In genomic region chr9:123473226-123473625, GRCh38 we compare ENCODE assay signal across 16 cellular contexts.
DNase-seq lines count a peak whose midpoint lies in the region; ATAC-seq and TF ChIP-seq lines count a peak whose summit lies in the region.
"Had no signal": no experiment of that assay in that cellular context is flagged by ENCODE, and none has a peak within 500 bp of the region (broad histone marks: within the 10 kb centered on the region; RNA-seq: fewer than 3 reads in every experiment).

No MANE protein-coding gene starts in this region.

- H3K4me3 Mint-ChIP-seq in stimulated activated memory B cell treated with anti-CD40 and anti-IgM and Interleukin-4, amounts not matched to agents 10 μg/mL and 1 μg/mL and 100 μg/mL, for 72 hours: no peak overlapping the region
- H3K4me3 Mint-ChIP-seq: T-helper 2 cell treated with Interferon-gamma antibody and Interleukin-4, amounts not matched to agents 5 μg/mL and 100 μg/mL, for 36 hours had no signal

- intact Hi-C loops in Right ventricle myocardium inferior (cut with DNase I) (no loop called here), cardiac septum (cut with DNase I) (no loop called here)

- H3K27me3 Mint-ChIP-seq in stimulated activated memory B cell treated with anti-CD40 and anti-IgM and Interleukin-4, amounts not matched to agents 10 μg/mL and 1 μg/mL and 100 μg/mL, for 72 hours: no peaks in the 10 kb centered on the region

- H3K4me1 Mint-ChIP-seq in stimulated activated memory B cell treated with anti-CD40 and anti-IgM and Interleukin-4, amounts not matched to agents 10 μg/mL and 1 μg/mL and 100 μg/mL, for 72 hours: peaks cover 21% of the 10 kb centered on the region

- ATAC-seq in Right ventricle myocardium inferior: peak; percentile 30
- peak; percentile 20 for ATAC-seq in stimulated activated memory B cell treated with anti-CD40 and anti-IgM and Interleukin-4, amounts not matched to agents 10 μg/mL and 1 μg/mL and 100 μg/mL, for 72 hours

- H3K27ac Mint-ChIP-seq in stimulated activated memory B cell treated with anti-CD40 and anti-IgM and Interleukin-4, amounts not matched to agents 10 μg/mL and 1 μg/mL and 100 μg/mL, for 72 hours: no peak overlapping the region
- H3K27ac Mint-ChIP-seq: T-helper 2 cell treated with Interferon-gamma antibody and Interleukin-4, amounts not matched to agents 5 μg/mL and 100 μg/mL, for 36 hours had no signal

- no peak for TF ChIP-seq CTCF in foreskin fibroblast (IDR thresholded peaks at IDR 0.05; ENCODE audit: low read depth, low read length)

- no peaks in the 10 kb centered on the region for H3K9me3 Mint-ChIP-seq in stimulated activated memory B cell treated with anti-CD40 and anti-IgM and Interleukin-4, amounts not matched to agents 10 μg/mL and 1 μg/mL and 100 μg/mL, for 72 hours
- H3K9me3 Mint-ChIP-seq: T-helper 2 cell treated with Interferon-gamma antibody and Interleukin-4, amounts not matched to agents 5 μg/mL and 100 μg/mL, for 36 hours had no signal

- no peaks in the 10 kb centered on the region for H3K36me3 Mint-ChIP-seq in stimulated activated memory B cell treated with anti-CD40 and anti-IgM and Interleukin-4, amounts not matched to agents 10 μg/mL and 1 μg/mL and 100 μg/mL, for 72 hours

- DNase-seq in Right ventricle myocardium inferior (ENCODE audit: missing footprints) (no peak), cardiac septum (ENCODE audit: low spot score) (no peak), NCI-H524 (lab: John Stamatoyannopoulos, UW) (peak; percentile 97 to 99), foreskin fibroblast (peak; percentile 4 to 57), NCI-H128 (lab: John Stamatoyannopoulos, UW; ENCODE audit: unreplicated experiment) (no peak), T-helper 1 cell (no peak)
- DNase-seq in activated naive CD4-positive, alpha-beta T cell treated with Interleukin-2 at 50 U/mL for 16 hours: no peak
- DNase-seq: ACHN; activated CD4-positive, alpha-beta T cell treated with anti-CD3 and anti-CD28 coated beads, Interleukin-2, amount 50 U/mL, for 4 hours; DND-41; NCI-H510A treated with DMSO at 0.1 percent for 48 hours; ovary; stimulated activated CD4-positive, alpha-beta T cell treated with anti-CD3 and anti-CD28 coated beads, Interleukin-12 subunit alpha, Interleukin-12 subunit beta, amount 100 ng/mL, for 4 hours had no signal

- H3K4me3 ChIP-seq in foreskin fibroblast (ENCODE audit: low read depth in 1 of 2, low read length in 2 of 2): no peak overlapping the region
- H3K4me3 ChIP-seq: ovary, thoracic aorta had no signal

Comparison
In these comparisons a context has a peak if more than half of its experiments do, and no peak if none do; other contexts are left out.
1. DNase-seq: peak in NCI-H524 (2 of 2) and foreskin fibroblast (2 of 2); none in Right ventricle myocardium inferior (single experiment), cardiac septum (single experiment), NCI-H128 (single experiment), T-helper 1 cell (0 of 5) and activated naive CD4-positive, alpha-beta T cell treated with Interleukin-2 at 50 U/mL for 16 hours (single experiment).